8 cellular contexts compared by ENCODE assay signal in the genomic region with DNA sequence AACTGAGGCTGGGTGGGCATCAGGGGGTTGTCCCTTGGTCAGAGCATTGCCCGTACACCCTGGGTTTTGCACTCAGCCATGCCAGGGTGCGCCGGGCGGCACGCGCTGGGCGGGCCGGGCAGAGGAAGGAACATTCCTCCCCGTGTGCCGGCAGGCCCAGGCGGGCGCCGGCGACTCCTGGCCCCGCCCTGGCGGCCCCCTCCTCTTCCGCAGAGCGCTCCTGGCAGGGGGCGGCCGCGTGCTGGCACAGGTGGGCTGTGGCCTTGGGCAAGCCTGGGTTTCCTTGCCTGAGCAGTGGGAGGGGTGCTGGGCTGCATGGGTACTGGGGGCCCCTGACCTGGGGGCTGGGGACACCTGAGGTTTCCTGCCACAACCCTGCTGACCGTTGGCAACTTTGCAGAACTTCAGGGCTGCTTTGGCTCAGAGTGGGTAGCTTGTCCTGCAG. TPM values are rescaled to one million over a fixed set of nuclear protein-coding genes. Genes with fewer than 3 reads are reported as not detected.
DNase-seq lines count a peak whose midpoint lies in the region; ATAC-seq and TF ChIP-seq lines count a peak whose summit lies in the region.

No MANE protein-coding gene starts in this region.

- H3K4me1 ChIP-seq in muscle layer of duodenum (ENCODE audit: control insufficient read depth in 1 of 2, insufficient read depth in 2 of 2, low read length in 2 of 2): peaks cover 13 to 68% of the 10 kb centered on the region in 2 donors

- intact Hi-C loops in MCF 10A (cut with micrococcal nuclease): loop anchor here (5.0 kb wide), 1 partner anchor 34 kb away; a partner anchor contains a TSS

- ATAC-seq in GM21619 (IDR thresholded peaks at IDR 0.05; ENCODE audit: unreplicated experiment): no peak

- H3K4me3 ChIP-seq in muscle layer of duodenum (ENCODE audit: low read depth in 1 of 2, low read length in 2 of 2): peak overlapping the region; percentile 39 to 55

- peaks cover 5% of the 10 kb centered on the region for H3K36me3 Mint-ChIP-seq in MCF 10A (ENCODE audit: insufficient read depth, unreplicated experiment)

- no peaks in the 10 kb centered on the region for H3K27me3 ChIP-seq in muscle layer of duodenum (ENCODE audit: low read depth, low read length)

- H3K36me3 ChIP-seq in muscle layer of duodenum (ENCODE audit: control insufficient read depth in 1 of 2, insufficient read depth in 2 of 2, low read length in 2 of 2): no peaks in the 10 kb centered on the region

- H3K4me1 Mint-ChIP-seq in MCF 10A (ENCODE audit: insufficient read depth, unreplicated experiment): peaks cover 27% of the 10 kb centered on the region

- H3K27ac ChIP-seq in muscle layer of duodenum (ENCODE audit: low read length): peak overlapping the region; percentile 56

- no peak for TF ChIP-seq CTCF in MCF 10A (IDR thresholded peaks at IDR 0.05; ENCODE audit: unreplicated experiment)

- CTCF ChIA-PET in MCF 10A (lab: Yijun Ruan, JAX): interaction anchor here (0.9 kb wide), 1 partner anchor 36 kb away, joined by 3 read pairs; no protein-coding TSS in a partner anchor

- H3K27me3 Mint-ChIP-seq in MCF 10A (ENCODE audit: insufficient read depth, unreplicated experiment): no peaks in the 10 kb centered on the region

- no peaks in the 10 kb centered on the region for H3K9me3 ChIP-seq in muscle layer of duodenum (ENCODE audit: control insufficient read depth in 1 of 2, low read length in 2 of 2)

- peak overlapping the region; percentile 82 for H3K27ac Mint-ChIP-seq in MCF 10A (ENCODE audit: low read depth, unreplicated experiment)

- no TSS peak for BruUV-seq in MCF 10A (replicated peaks; lab: Mats Ljungman, UMichigan)

- POLR2A ChIA-PET in MCF 10A (lab: Yijun Ruan, JAX): interaction anchor here (0.6 to 2.6 kb wide), 8 partner anchors 17 to 234 kb away, joined by 3 to 15 read pairs (median 4); a partner anchor contains a TSS

- H3K4me3 Mint-ChIP-seq in MCF 10A (ENCODE audit: unreplicated experiment): peak overlapping the region; percentile 70

- DNase-seq in CD1c-positive myeloid dendritic cell (ENCODE audit: extremely low spot score) (peak; percentile 36), NCI-H2029 (lab: John Stamatoyannopoulos, UW) (peak; percentile 76), MCF 10A (ENCODE audit: unreplicated experiment) (peak; percentile 65), T1000 (lab: John Stamatoyannopoulos, UW) (no peak), D341Med (ENCODE audit: low spot score) (no peak), NCI-H446 (lab: John Stamatoyannopoulos, UW) (no peak)

- H3K9me3 Mint-ChIP-seq in MCF 10A (ENCODE audit: unreplicated experiment): no peaks in the 10 kb centered on the region

RNA-seq across cellular contexts. Expression of a gene that starts 3.9 kb away (rescaled TPM):
- 1.7 and 2.4 TPM in 2 replicates for total RNA-seq in MCF 10A (2022)

RNA-seq across cellular contexts. Expression of a gene that starts 31.8 kb away (rescaled TPM):
- total RNA-seq in MCF 10A (2022): 15.4 and 18.0 TPM in 2 replicates

RNA-seq across cellular contexts. Expression of a gene that starts 35.3 kb away (rescaled TPM):
- 16.7 and 23.9 TPM in 2 replicates for total RNA-seq in MCF 10A (2022)

RNA-seq across cellular contexts. Expression of a gene that starts 47.3 kb away (rescaled TPM):
- not detected in 2 replicates for total RNA-seq in MCF 10A (2022)

Comparison
In these comparisons a context has a peak if more than half of its experiments do, and no peak if none do; other contexts are left out.
1. DNase-seq: peak in CD1c-positive myeloid dendritic cell (single experiment), NCI-H2029 (single experiment) and MCF 10A (single experiment); none in T1000 (single experiment), D341Med (single experiment) and NCI-H446 (0 of 2).